1 cellular context compared by ENCODE assay signal in the genomic region with DNA sequence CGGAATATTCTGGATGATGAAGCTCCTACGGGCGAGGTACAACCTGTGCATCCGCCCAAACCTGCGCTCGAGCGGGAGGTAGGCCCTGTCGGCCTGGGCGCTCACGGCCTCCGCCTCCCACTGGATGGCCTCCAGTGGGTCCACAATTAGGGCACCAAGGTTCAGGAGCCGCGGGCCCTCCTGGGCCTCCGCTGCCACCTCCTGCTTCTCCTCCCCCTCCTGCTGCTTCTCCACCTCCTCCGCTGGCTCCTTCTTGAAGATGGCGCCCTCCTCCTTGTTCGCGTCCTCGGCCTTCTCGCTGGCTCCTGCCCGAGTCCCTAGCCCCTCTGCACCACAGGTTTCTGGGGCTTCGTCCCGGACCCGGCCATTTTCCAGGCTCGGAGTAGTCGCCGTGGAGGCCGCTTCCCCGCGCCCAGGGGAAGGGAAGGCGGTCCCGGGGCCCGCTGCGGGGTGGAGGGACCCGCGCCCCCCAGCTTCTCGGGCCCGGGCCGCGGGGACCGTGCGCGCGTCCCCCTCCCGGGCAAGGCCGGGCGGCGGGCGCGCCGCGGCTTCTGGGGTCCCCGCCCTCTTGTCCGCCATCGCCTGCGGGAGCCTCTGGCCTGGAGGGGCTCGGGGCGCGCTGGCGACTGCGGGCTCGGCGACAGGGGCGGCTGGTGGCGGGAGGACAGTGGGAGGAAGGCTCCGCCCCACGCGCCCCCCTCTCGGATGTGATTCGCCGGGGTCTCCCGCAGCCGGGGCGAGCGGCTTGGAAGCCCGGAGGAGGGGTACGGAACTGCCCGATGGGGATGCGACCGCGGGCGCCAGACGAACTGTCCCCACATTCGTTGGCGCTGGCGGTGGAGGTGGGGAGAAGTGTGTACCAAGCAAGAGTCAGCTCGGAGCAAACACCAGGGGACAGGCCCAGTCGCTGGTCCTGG.
TF ChIP-seq lines count a peak whose summit lies in the region.

No MANE protein-coding gene starts in this region.

TF ChIP-seq in neural cell, 6 proteins besides CTCF, POLR2A, EP300 and RAD21 (continued from another document):
- TF ChIP-seq, protein P1, sequence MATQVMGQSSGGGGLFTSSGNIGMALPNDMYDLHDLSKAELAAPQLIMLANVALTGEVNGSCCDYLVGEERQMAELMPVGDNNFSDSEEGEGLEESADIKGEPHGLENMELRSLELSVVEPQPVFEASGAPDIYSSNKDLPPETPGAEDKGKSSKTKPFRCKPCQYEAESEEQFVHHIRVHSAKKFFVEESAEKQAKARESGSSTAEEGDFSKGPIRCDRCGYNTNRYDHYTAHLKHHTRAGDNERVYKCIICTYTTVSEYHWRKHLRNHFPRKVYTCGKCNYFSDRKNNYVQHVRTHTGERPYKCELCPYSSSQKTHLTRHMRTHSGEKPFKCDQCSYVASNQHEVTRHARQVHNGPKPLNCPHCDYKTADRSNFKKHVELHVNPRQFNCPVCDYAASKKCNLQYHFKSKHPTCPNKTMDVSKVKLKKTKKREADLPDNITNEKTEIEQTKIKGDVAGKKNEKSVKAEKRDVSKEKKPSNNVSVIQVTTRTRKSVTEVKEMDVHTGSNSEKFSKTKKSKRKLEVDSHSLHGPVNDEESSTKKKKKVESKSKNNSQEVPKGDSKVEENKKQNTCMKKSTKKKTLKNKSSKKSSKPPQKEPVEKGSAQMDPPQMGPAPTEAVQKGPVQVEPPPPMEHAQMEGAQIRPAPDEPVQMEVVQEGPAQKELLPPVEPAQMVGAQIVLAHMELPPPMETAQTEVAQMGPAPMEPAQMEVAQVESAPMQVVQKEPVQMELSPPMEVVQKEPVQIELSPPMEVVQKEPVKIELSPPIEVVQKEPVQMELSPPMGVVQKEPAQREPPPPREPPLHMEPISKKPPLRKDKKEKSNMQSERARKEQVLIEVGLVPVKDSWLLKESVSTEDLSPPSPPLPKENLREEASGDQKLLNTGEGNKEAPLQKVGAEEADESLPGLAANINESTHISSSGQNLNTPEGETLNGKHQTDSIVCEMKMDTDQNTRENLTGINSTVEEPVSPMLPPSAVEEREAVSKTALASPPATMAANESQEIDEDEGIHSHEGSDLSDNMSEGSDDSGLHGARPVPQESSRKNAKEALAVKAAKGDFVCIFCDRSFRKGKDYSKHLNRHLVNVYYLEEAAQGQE (IDR thresholded peaks at IDR 0.05; ENCODE audit: borderline replicate concordance), result peak; percentile 36
- TF ChIP-seq POLR2AphosphoS5 (IDR thresholded peaks at IDR 0.05), result peak; percentile 48
- TF ChIP-seq EZH2 (IDR thresholded peaks at IDR 0.05; ENCODE audit: borderline replicate concordance, insufficient read depth, low read length, poor library complexity, severe bottlenecking), result no peak
- peak; percentile 25 for TF ChIP-seq MXI1 (conservative IDR thresholded peaks at IDR 0.05; ENCODE audit: poor library complexity, severe bottlenecking)
- no peak for TF ChIP-seq SMC3 (conservative IDR thresholded peaks at IDR 0.05; ENCODE audit: poor library complexity)
